8 cellular contexts compared by ENCODE assay signal in genomic region chr6:142944126-142945066, GRCh38. TPM values are rescaled to one million over a fixed set of nuclear protein-coding genes. Genes with fewer than 3 reads are reported as not detected.
DNase-seq lines count a peak whose midpoint lies in the region; ATAC-seq and TF ChIP-seq lines count a peak whose summit lies in the region.

No MANE protein-coding gene starts in this region.

- DNase-seq in RWPE2 (ENCODE audit: low spot score) (peak; percentile 81), activated gamma-delta T cell (lab: John Stamatoyannopoulos, UW) (peak; percentile 70), fibroblast of villous mesenchyme (ENCODE audit: low read depth) (peak; percentile 96), neural crest cell (ENCODE audit: low read depth, low spot score) (peak; percentile 46), stomach (peak; percentile 84), NCI-H1436 (lab: John Stamatoyannopoulos, UW) (no peak)

- 0 to 1% (median 1%) methylated on average over 47 to 57 of the region's 57 CpGs for WGBS in stomach, 5 donors

- TF ChIP-seq EP300 in stomach (IDR thresholded peaks at IDR 0.05) = peak; percentile 87

- H3K27ac Mint-ChIP-seq in neural crest cell (ENCODE audit: unreplicated experiment) = peak overlapping the region; percentile 99

- peak overlapping the region; percentile 96 for H3K9ac ChIP-seq in ES-I3 (ENCODE audit: low read depth, low read length)

- intact Hi-C loops in stomach (cut with DNase I; ENCODE audit: low total_unique reads) = no loop called here

- ATAC-seq in HG03097 (IDR thresholded peaks at IDR 0.05; ENCODE audit: low FRiP score, unreplicated experiment) (peak; percentile 2), RWPE2 (ENCODE audit: low read depth) (peak; percentile 8)

- H3K27ac ChIP-seq in RWPE2 (ENCODE audit: poor library complexity, severe bottlenecking) (peak overlapping the region; percentile 88), stomach (peak overlapping the region; percentile 97 to 100 (median 99))

- H3K4me3 ChIP-seq in RWPE2 (ENCODE audit: severe bottlenecking) (peak overlapping the region; percentile 88), fibroblast of villous mesenchyme (ENCODE audit: low read depth, low read length) (peak overlapping the region; percentile 88), stomach (peak overlapping the region; percentile 61 to 94 (median 81))

- no peaks in the 10 kb centered on the region for H3K36me3 ChIP-seq in ES-I3 (ENCODE audit: insufficient read depth, low read length)
- H3K36me3 ChIP-seq in RWPE2 (ENCODE audit: low read depth) = no peaks in the 10 kb centered on the region
- no peaks in the 10 kb centered on the region for H3K36me3 ChIP-seq in stomach

- TF ChIP-seq CTCF in RWPE2 (IDR thresholded peaks at IDR 0.05; ENCODE audit: poor library complexity, severe bottlenecking) (no peak), fibroblast of villous mesenchyme (IDR thresholded peaks at IDR 0.05; ENCODE audit: insufficient read depth, low read depth, low read length) (no peak), neural crest cell (conservative IDR thresholded peaks at IDR 0.05) (no peak), stomach (IDR thresholded peaks at IDR 0.05) (no peak)

- no peaks in the 10 kb centered on the region for H3K36me3 Mint-ChIP-seq in neural crest cell (ENCODE audit: low read depth)

- H3K9me3 Mint-ChIP-seq in neural crest cell = no peaks in the 10 kb centered on the region

- no peaks in the 10 kb centered on the region for H3K9me3 ChIP-seq in ES-I3 (ENCODE audit: control insufficient read depth, insufficient read depth, low read length)
- H3K9me3 ChIP-seq in RWPE2 (ENCODE audit: severe bottlenecking) = no peaks in the 10 kb centered on the region
- H3K9me3 ChIP-seq in stomach = no peaks in the 10 kb centered on the region

- H3K4me3 Mint-ChIP-seq in neural crest cell = peak overlapping the region; percentile 98

- no peaks in the 10 kb centered on the region for H3K27me3 ChIP-seq in RWPE2 (ENCODE audit: insufficient read depth, poor library complexity, severe bottlenecking)
- H3K27me3 ChIP-seq in stomach = no peaks in the 10 kb centered on the region

- H3K4me1 Mint-ChIP-seq in neural crest cell = peaks cover 26% of the 10 kb centered on the region

- peaks cover 35% of the 10 kb centered on the region for H3K27me3 Mint-ChIP-seq in neural crest cell (ENCODE audit: low read depth)

- H3K4me1 ChIP-seq in ES-I3 (ENCODE audit: insufficient read depth, low read length) (0 out of 2 replicates have a peak, but pooled peaks cover 5% of the 10 kb centered on the region), RWPE2 (ENCODE audit: insufficient read depth, poor library complexity, severe bottlenecking) (peaks cover 46% of the 10 kb centered on the region), stomach (peaks cover 15 to 43% (median 23%) of the 10 kb centered on the region in 4 donors)

- peak in 1 of 4 donors; percentile 62 for TF ChIP-seq POLR2A in stomach (IDR thresholded peaks at IDR 0.05)

RNA-seq across cellular contexts. Expression of gene HIVEP2, which starts 0.6 kb away (rescaled TPM):
- total RNA-seq in fibroblast of villous mesenchyme = 18.0 and 28.9 TPM in 2 replicates
- total RNA-seq in neural crest cell = 3.0 and 3.5 TPM in 2 replicates
- total RNA-seq in stomach = 10 to 100 TPM in 2 of 5 donors, 1 to 10 TPM in 2, under 1 TPM in 1; 0.58 to 14.3 (median 9.1) TPM
- 1 to 10 TPM; 2.2 to 3.2 (median 2.9) TPM for polyA plus RNA-seq in stomach
